19 cellular contexts compared by ENCODE assay signal in genomic region chr9:111195779-111196178, GRCh38.
"Had no signal": no experiment of that assay in that cellular context is flagged by ENCODE, and none has a peak within 500 bp of the region (broad histone marks: within the 10 kb centered on the region; RNA-seq: fewer than 3 reads in every experiment).

No MANE protein-coding gene starts in this region.

- H3K4me1 ChIP-seq: esophagus squamous epithelium, gastroesophageal sphincter, testis, transverse colon had no signal

- DNase-seq: effector memory CD8-positive, alpha-beta T cell; esophagus squamous epithelium; kidney; left colon; mammary epithelial cell; mucosa of descending colon; naive thymus-derived CD8-positive, alpha-beta T cell; nucleus accumbens; ovary; right cardiac atrium; stimulated activated CD4-positive, alpha-beta T cell treated with anti-CD3 and anti-CD28 coated beads, Interleukin-15, amount 100 ng/mL, for 24 hours; stimulated activated CD4-positive, alpha-beta T cell treated with anti-CD3 and anti-CD28 coated beads, Interleukin-1b, Interleukin-23, amount 100 ng/mL, for 48 hours; stimulated activated CD4-positive, alpha-beta T cell treated with anti-CD3 and anti-CD28 coated beads, Interleukin-4, amount 100 ng/mL, for 24 hours; testis; transverse colon had no signal

- H3K27me3 ChIP-seq: cardiac muscle cell, esophagus squamous epithelium, gastroesophageal sphincter, hepatocyte, ovary, testis, transverse colon had no signal

- ATAC-seq: effector memory CD8-positive, alpha-beta T cell; gastroesophageal sphincter; left colon; mucosa of descending colon; naive thymus-derived CD8-positive, alpha-beta T cell; right cardiac atrium; stimulated activated memory B cell treated with anti-CD40 and anti-IgM and Interleukin-4, amounts not matched to agents 10 μg/mL and 1 μg/mL and 100 μg/mL, for 72 hours had no signal

- H3K27ac ChIP-seq: cardiac muscle cell, esophagus squamous epithelium, hepatocyte, ovary, testis, transverse colon had no signal

- H3K36me3 ChIP-seq: cardiac muscle cell, esophagus squamous epithelium, gastroesophageal sphincter, ovary, transverse colon had no signal

- H3K9me3 ChIP-seq: esophagus squamous epithelium, gastroesophageal sphincter, mucosa of descending colon, ovary, testis, transverse colon had no signal

- H3K4me3 ChIP-seq: cardiac muscle cell, esophagus squamous epithelium, gastroesophageal sphincter, hepatocyte, mucosa of descending colon, ovary, testis, transverse colon had no signal
